In the genomic region with DNA sequence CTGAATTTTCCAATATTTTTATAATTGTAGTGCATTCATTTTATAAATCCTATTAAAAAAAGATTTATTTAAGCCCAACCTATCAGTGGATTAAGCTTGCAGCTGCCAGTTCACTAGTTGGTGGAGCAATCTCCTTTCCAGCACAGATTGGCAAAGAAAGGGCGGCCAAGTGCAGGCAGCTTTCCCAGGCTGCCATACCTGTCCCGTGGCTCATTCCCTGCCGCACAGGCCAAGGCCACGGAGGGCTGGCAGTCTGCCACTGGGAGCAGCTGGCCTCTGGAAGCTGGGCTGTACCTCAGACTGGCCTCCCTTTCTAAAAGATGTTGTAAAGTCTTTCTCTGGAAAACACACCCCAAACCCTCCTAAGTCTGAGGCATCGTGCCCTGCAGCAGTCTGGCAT, we compare ENCODE assay signal across 10 cellular contexts.
A peak's percentile ranks its signal among the peaks of the same experiment; 100 is the strongest.
DNase-seq lines count a peak whose midpoint lies in the region; ATAC-seq and TF ChIP-seq lines count a peak whose summit lies in the region.
"Had no signal": no experiment of that assay in that cellular context is flagged by ENCODE, and none has a peak within 500 bp of the region (broad histone marks: within the 10 kb centered on the region; RNA-seq: fewer than 3 reads in every experiment).

No MANE protein-coding gene starts in this region.

- H3K27me3 ChIP-seq in body of pancreas (no peaks in the 10 kb centered on the region), WERI-Rb-1 (ENCODE audit: insufficient read depth, low read depth, severe bottlenecking) (no peaks in the 10 kb centered on the region)

- no peak for TF ChIP-seq CTCF in body of pancreas (IDR thresholded peaks at IDR 0.05)
- no peak for TF ChIP-seq CTCF in WERI-Rb-1 (IDR thresholded peaks at IDR 0.05; ENCODE audit: low read depth, low read length)

- H3K9me3 ChIP-seq in body of pancreas (no peaks in the 10 kb centered on the region), WERI-Rb-1 (ENCODE audit: severe bottlenecking) (no peaks in the 10 kb centered on the region)

- TF ChIP-seq POLR2A in body of pancreas (IDR thresholded peaks at IDR 0.05): no peak

- intact Hi-C loops in body of pancreas (cut with DNase I): no loop called here
- intact Hi-C loops in left colon (cut with DNase I, micrococcal nuclease): no loop called here

- H3K36me3 ChIP-seq in body of pancreas (replicated peaks in 1 of 2; ENCODE audit: insufficient read depth in 1 of 2, low read depth in 2 of 2) (no peaks in the 10 kb centered on the region), WERI-Rb-1 (no peaks in the 10 kb centered on the region)

- 9 to 12% methylated on average over 5 of the region's 5 CpGs for WGBS in body of pancreas, 2 donors

- H3K4me3 ChIP-seq in body of pancreas (no peak overlapping the region), WERI-Rb-1 (ENCODE audit: low read depth, low read length) (no peak overlapping the region)
- H3K4me3 ChIP-seq: K562 had no signal

- H3K27ac ChIP-seq in body of pancreas (peak overlapping the region; percentile 7 to 71 (median 52)), WERI-Rb-1 (no peak overlapping the region)

- DNase-seq in SHP77 (lab: John Stamatoyannopoulos, UW): peak; percentile 12 to 64
- DNase-seq in SHP77 treated with DMSO at 0.1 percent for 48 hours (lab: John Stamatoyannopoulos, UW): no peak
- peak; percentile 95 to 98 (median 96) for DNase-seq in body of pancreas
- DNase-seq in left colon: peak; percentile 72 to 87
- no peak for DNase-seq in WERI-Rb-1
- DNase-seq in islet precursor cell: no peak
- DNase-seq in activated CD4-positive, alpha-beta T cell treated with anti-CD3 and anti-CD28 coated beads for 1 hour: no peak
- DNase-seq: activated CD4-positive, alpha-beta T cell treated with anti-CD3 and anti-CD28 coated beads for 48 hours had no signal

- ATAC-seq in body of pancreas: peak; percentile 98
- ATAC-seq in left colon: peak; percentile 94
- no peak for ATAC-seq in HG02678 (IDR thresholded peaks at IDR 0.05; ENCODE audit: unreplicated experiment)
- ATAC-seq: K562 had no signal

- peaks cover 31% of the 10 kb centered on the region for H3K4me1 ChIP-seq in body of pancreas

Comparison
In these comparisons a context has a peak if more than half of its experiments do, and no peak if none do; other contexts are left out.
1. DNase-seq: peak in SHP77 (2 of 2), body of pancreas (4 of 4) and left colon (2 of 2); none in SHP77 treated with DMSO at 0.1 percent for 48 hours (single experiment), WERI-Rb-1 (single experiment), islet precursor cell (single experiment) and activated CD4-positive, alpha-beta T cell treated with anti-CD3 and anti-CD28 coated beads for 1 hour (single experiment).